ENCODE assay signal across 20 cellular contexts in genomic region chr3:111926266-111926676, GRCh38. TPM values are rescaled to one million over a fixed set of nuclear protein-coding genes. Genes with fewer than 3 reads are reported as not detected.
DNase-seq lines count a peak whose midpoint lies in the region; ATAC-seq and TF ChIP-seq lines count a peak whose summit lies in the region.
"Had no signal": no experiment of that assay in that cellular context is flagged by ENCODE, and none has a peak within 500 bp of the region (broad histone marks: within the 10 kb centered on the region; RNA-seq: fewer than 3 reads in every experiment).

No MANE protein-coding gene starts in this region.

- ATAC-seq in RWPE2 (ENCODE audit: low read depth) = peak; percentile 65
- ATAC-seq in HG02571 (IDR thresholded peaks at IDR 0.05; ENCODE audit: unreplicated experiment) = no peak

- no peaks in the 10 kb centered on the region for H3K9me3 ChIP-seq in RWPE2 (ENCODE audit: severe bottlenecking)
- H3K9me3 ChIP-seq: Caco-2, colonic mucosa, SJSA1, vagina had no signal

- H3K4me1 ChIP-seq in RWPE2 (ENCODE audit: insufficient read depth, poor library complexity, severe bottlenecking) = peaks cover 38% of the 10 kb centered on the region
- H3K4me1 ChIP-seq: Caco-2, colonic mucosa had no signal

- peak; percentile 29 for DNase-seq in NCI-H2029 treated with DMSO at 0.1 percent for 48 hours (lab: John Stamatoyannopoulos, UW)
- no peak for DNase-seq in NCI-H2029 (lab: John Stamatoyannopoulos, UW)
- DNase-seq in RWPE2 (ENCODE audit: low spot score) = no peak
- no peak for DNase-seq in osteocyte (ENCODE audit: extremely low spot score, unreplicated experiment)
- DNase-seq in NCI-H1694 treated with DMSO at 0.1 percent for 48 hours (lab: John Stamatoyannopoulos, UW) = no peak
- DNase-seq in OCI-M1 (lab: John Stamatoyannopoulos, UW) = no peak
- DNase-seq: 8988T, activated gamma-delta T cell treated with Interleukin-2 at 50 U/mL for 16 hours, brain microvascular endothelial cell, Caco-2, colonic mucosa, KBM-7, MV-4-11, NCI-H2081 treated with DMSO at 0.1 percent for 48 hours, NCI-H526 treated with DMSO at 0.1 percent for 48 hours had no signal

- TF ChIP-seq CTCF in RWPE2 (IDR thresholded peaks at IDR 0.05; ENCODE audit: poor library complexity, severe bottlenecking) = no peak
- TF ChIP-seq CTCF in osteocyte (IDR thresholded peaks at IDR 0.05) = no peak

- no peaks in the 10 kb centered on the region for H3K27me3 ChIP-seq in RWPE2 (ENCODE audit: insufficient read depth, poor library complexity, severe bottlenecking)
- H3K27me3 ChIP-seq: brain microvascular endothelial cell, colonic mucosa, SJSA1, vagina had no signal

- no peak overlapping the region for H3K4me3 ChIP-seq in RWPE2 (ENCODE audit: severe bottlenecking)
- H3K4me3 ChIP-seq: colonic mucosa, SJSA1, vagina had no signal

- peak overlapping the region; percentile 87 for H3K27ac ChIP-seq in RWPE2 (ENCODE audit: poor library complexity, severe bottlenecking)
- H3K27ac ChIP-seq: brain microvascular endothelial cell, colonic mucosa, SJSA1, vagina had no signal

- no peak for TF ChIP-seq RAD21 in Ishikawa (IDR thresholded peaks at IDR 0.05; ENCODE audit: low read depth)

- H3K4me3 Mint-ChIP-seq in osteocyte (ENCODE audit: unreplicated experiment) = no peak overlapping the region
- H3K4me3 Mint-ChIP-seq: T-helper 1 cell treated with Interleukin-12 subunit alpha and Interleukin-12 subunit beta and Interleukin-4 antibody, amounts not matched to agents 30 μg/mL and 1 μg/mL, for 36 hours had no signal

- no peaks in the 10 kb centered on the region for H3K9me3 Mint-ChIP-seq in osteocyte (ENCODE audit: unreplicated experiment)
- H3K9me3 Mint-ChIP-seq: T-helper 1 cell treated with Interleukin-12 subunit alpha and Interleukin-12 subunit beta and Interleukin-4 antibody, amounts not matched to agents 30 μg/mL and 1 μg/mL, for 36 hours had no signal

- peak overlapping the region; percentile 10 for H3K27ac Mint-ChIP-seq in osteocyte (ENCODE audit: unreplicated experiment)
- H3K27ac Mint-ChIP-seq: T-helper 1 cell treated with Interleukin-12 subunit alpha and Interleukin-12 subunit beta and Interleukin-4 antibody, amounts not matched to agents 30 μg/mL and 1 μg/mL, for 36 hours had no signal

- no peaks in the 10 kb centered on the region for H3K27me3 Mint-ChIP-seq in osteocyte (ENCODE audit: unreplicated experiment)

- H3K4me1 Mint-ChIP-seq in osteocyte (ENCODE audit: unreplicated experiment) = peaks cover 20% of the 10 kb centered on the region

- peaks cover 84% of the 10 kb centered on the region for H3K36me3 ChIP-seq in RWPE2 (ENCODE audit: low read depth)
- H3K36me3 ChIP-seq: colonic mucosa had no signal

- TF ChIP-seq EP300 in Ishikawa (IDR thresholded peaks at IDR 0.05; ENCODE audit: borderline replicate concordance) = peak; percentile 96

- H3K36me3 Mint-ChIP-seq in osteocyte (ENCODE audit: unreplicated experiment) = peaks cover 59% of the 10 kb centered on the region

TF ChIP-seq in Ishikawa, 13 proteins besides CTCF, POLR2A, EP300 and RAD21:
- peak; percentile 96 for TF ChIP-seq FOXM1 (IDR thresholded peaks at IDR 0.05; ENCODE audit: borderline replicate concordance, low read depth)
- no peak for TF ChIP-seq TAF1 (IDR thresholded peaks at IDR 0.05; ENCODE audit: low read depth)
- no peak for TF ChIP-seq ZBTB7A (IDR thresholded peaks at IDR 0.05; ENCODE audit: low read depth)
- peak; percentile 97 for TF ChIP-seq NFIC (IDR thresholded peaks at IDR 0.05)
- peak; percentile 33; the same call in 1 of the 2 replicates for TF ChIP-seq CEBPB (IDR thresholded peaks at IDR 0.05)
- peak; percentile 96 for TF ChIP-seq TCF12 (IDR thresholded peaks at IDR 0.05; ENCODE audit: low read depth)
- TF ChIP-seq EGR1 (IDR thresholded peaks at IDR 0.05) = no peak
- TF ChIP-seq CREB1 (IDR thresholded peaks at IDR 0.05; ENCODE audit: low read depth) = no peak
- TF ChIP-seq YY1 (IDR thresholded peaks at IDR 0.05; ENCODE audit: low read depth) = no peak
- no peak for TF ChIP-seq REST (IDR thresholded peaks at IDR 0.05; ENCODE audit: low read depth)
- 0 out of 2 replicates have a peak, but pooled peaks have one; percentile 36 for TF ChIP-seq MAX (IDR thresholded peaks at IDR 0.05)
- TF ChIP-seq TEAD4 (IDR thresholded peaks at IDR 0.05) = peak; percentile 86
- TF ChIP-seq USF1 (IDR thresholded peaks at IDR 0.05) = 0 out of 2 replicates have a peak, but pooled peaks have one; percentile 5
TF ChIP-seq in Ishikawa: peak in this region for 7.

RNA-seq across cellular contexts. Expression of gene ABHD10, which starts 52.6 kb away (rescaled TPM):
- total RNA-seq in osteocyte = 24.3 and 25.5 TPM in 2 replicates
